In the genomic region with DNA sequence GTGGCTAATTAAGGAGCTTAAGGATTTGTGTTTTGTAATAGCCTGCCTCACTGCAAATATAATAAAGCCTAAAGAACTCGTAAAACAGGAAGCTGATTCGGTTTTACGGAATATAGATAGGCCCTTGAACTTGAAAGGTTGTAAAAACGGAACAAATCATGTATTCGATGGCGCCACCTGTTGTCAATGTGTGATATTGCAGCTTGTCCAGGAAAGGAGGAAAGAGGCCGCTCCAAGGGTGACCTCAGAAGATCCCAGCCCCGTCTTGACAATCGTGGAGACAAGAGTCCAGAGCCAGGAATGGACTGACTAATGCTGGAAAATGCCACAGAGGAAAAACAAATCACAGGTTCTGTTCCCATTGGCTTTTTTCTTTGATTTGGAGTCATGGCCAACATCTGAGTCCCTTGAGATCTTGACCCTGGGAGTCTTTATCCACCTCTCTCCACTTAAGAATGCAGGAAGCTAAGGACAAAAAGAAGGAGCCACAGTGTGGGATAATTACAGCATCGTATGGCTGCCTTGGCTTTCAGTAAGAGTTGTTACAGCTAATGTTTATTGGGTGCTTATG, we compare ENCODE assay signal across 7 cellular contexts. TPM values are rescaled to one million over a fixed set of nuclear protein-coding genes. Genes with fewer than 3 reads are reported as not detected.
A peak's percentile ranks its signal among the peaks of the same experiment; 100 is the strongest.
DNase-seq lines count a peak whose midpoint lies in the region; ATAC-seq, FAIRE-seq and TF ChIP-seq lines count a peak whose summit lies in the region.

No MANE protein-coding gene starts in this region.

- no peaks in the 10 kb centered on the region for H3F3A ChIP-seq in SK-N-SH (replicated peaks; ENCODE audit: insufficient read depth)

- intact Hi-C loops in body of pancreas (cut with DNase I), result loop anchor here (10.0 kb wide), 1 partner anchor 484 kb away; no protein-coding TSS in a partner anchor

- H3K27me3 ChIP-seq in SK-N-SH (ENCODE audit: insufficient read depth), result no peaks in the 10 kb centered on the region
- H3K27me3 ChIP-seq in body of pancreas, result peaks cover 0 to under 1% of the 10 kb centered on the region in 2 donors

- no peak overlapping the region for H3K9ac ChIP-seq in SK-N-SH

- H3K9me3 ChIP-seq in SK-N-SH (no peaks in the 10 kb centered on the region), body of pancreas (no peaks in the 10 kb centered on the region)

- TF ChIP-seq EP300 in SK-N-SH (IDR thresholded peaks at IDR 0.05; ENCODE audit: borderline replicate concordance in 1 of 2, low read depth in 1 of 2, low read length in 1 of 2), result no peak

- no peaks in the 10 kb centered on the region for H4K20me1 ChIP-seq in SK-N-SH (ENCODE audit: insufficient read depth)

- no peaks in the 10 kb centered on the region for H3K9me2 ChIP-seq in SK-N-SH

- TF ChIP-seq POLR2A in body of pancreas (IDR thresholded peaks at IDR 0.05), result no peak

- H3K4me1 ChIP-seq in SK-N-SH (ENCODE audit: control insufficient read depth in 1 of 2, insufficient read depth in 2 of 2, low read depth in 1 of 2, low read length in 1 of 2), result no peaks in the 10 kb centered on the region; a peak in 1 of 4 replicates
- H3K4me1 ChIP-seq in body of pancreas, result no peaks in the 10 kb centered on the region

- WGBS in SK-N-SH (ENCODE audit: low lambda C conversion rate), result 8% methylated on average over 10 of the region's 10 CpGs
- 2% methylated on average over 10 of the region's 10 CpGs for WGBS in body of pancreas, 2 donors

- CTCF ChIA-PET in SK-N-SH (lab: Yijun Ruan, JAX), result interaction anchor here (0.6 to 7.2 kb wide), 66 partner anchors 9 to 816 kb away, joined by 3 to 131 read pairs (median 4); no protein-coding TSS in a partner anchor

- H3K79me2 ChIP-seq in SK-N-SH (ENCODE audit: insufficient read depth), result no peaks in the 10 kb centered on the region

- ATAC-seq in body of pancreas (peak; percentile 64), HG02678 (IDR thresholded peaks at IDR 0.05; ENCODE audit: unreplicated experiment) (no peak)

- peak; percentile 80 for TF ChIP-seq RAD21 in SK-N-SH (IDR thresholded peaks at IDR 0.05; ENCODE audit: low read length)

- H3K4me2 ChIP-seq in SK-N-SH, result no peak overlapping the region

- H3K36me3 ChIP-seq in SK-N-SH (replicated peaks in 1 of 2; ENCODE audit: control insufficient read depth in 1 of 2, insufficient read depth in 2 of 2, low read length in 1 of 2) (no peaks in the 10 kb centered on the region), body of pancreas (replicated peaks in 1 of 2; ENCODE audit: insufficient read depth in 1 of 2, low read depth in 2 of 2) (no peaks in the 10 kb centered on the region)

- DNase-seq in GF-D8 (lab: John Stamatoyannopoulos, UW), result peak; percentile 2
- peak; percentile 46 for DNase-seq in LNCaP clone FGC (ENCODE audit: low read depth)
- DNase-seq in SK-N-SH, result peak; percentile 70
- DNase-seq in body of pancreas, result peak; percentile 64 to 77 (median 76)
- DNase-seq in stimulated activated CD4-positive, alpha-beta T cell treated with anti-CD3 and anti-CD28 coated beads, Interleukin-12 subunit alpha, Interleukin-12 subunit beta, amount 100 ng/mL, for 4 hours, result peak; percentile 28

- POLR2A ChIA-PET in SK-N-SH (lab: Yijun Ruan, JAX), result no interaction called here

- H3K4me3 ChIP-seq in LNCaP clone FGC (ENCODE audit: low read depth, low read length) (no peak overlapping the region), SK-N-SH (ENCODE audit: low read depth in 2 of 2, low read length in 1 of 2) (no peak overlapping the region; a peak in 1 of 4 replicates), body of pancreas (no peak overlapping the region)

- TF ChIP-seq CTCF in LNCaP clone FGC (IDR thresholded peaks at IDR 0.05; ENCODE audit: control insufficient read depth, extremely low read depth, insufficient read depth) (peak; percentile 53), SK-N-SH (IDR thresholded peaks at IDR 0.05) (peak; percentile 84), body of pancreas (IDR thresholded peaks at IDR 0.05) (peak; percentile 70 to 91 (median 80))

- FAIRE-seq in islet of Langerhans (lab: Jason Lieb, UNC), result peak; percentile 64

- H2AFZ ChIP-seq in SK-N-SH (ENCODE audit: low read depth), result no peak overlapping the region

- H3K27ac ChIP-seq in SK-N-SH (ENCODE audit: low read depth in 2 of 2, low read length in 1 of 2), result no peak overlapping the region
- H3K27ac ChIP-seq in body of pancreas, result no peak overlapping the region

TF ChIP-seq in SK-N-SH, 30 proteins besides CTCF, POLR2A, EP300 and RAD21:
- no peak for TF ChIP-seq CHD2 (IDR thresholded peaks at IDR 0.05; ENCODE audit: low read length, partially characterized antibody)
- peak; percentile 74 for TF ChIP-seq SMC3 (IDR thresholded peaks at IDR 0.05; ENCODE audit: low read depth, low read length)
- TF ChIP-seq, protein P1, sequence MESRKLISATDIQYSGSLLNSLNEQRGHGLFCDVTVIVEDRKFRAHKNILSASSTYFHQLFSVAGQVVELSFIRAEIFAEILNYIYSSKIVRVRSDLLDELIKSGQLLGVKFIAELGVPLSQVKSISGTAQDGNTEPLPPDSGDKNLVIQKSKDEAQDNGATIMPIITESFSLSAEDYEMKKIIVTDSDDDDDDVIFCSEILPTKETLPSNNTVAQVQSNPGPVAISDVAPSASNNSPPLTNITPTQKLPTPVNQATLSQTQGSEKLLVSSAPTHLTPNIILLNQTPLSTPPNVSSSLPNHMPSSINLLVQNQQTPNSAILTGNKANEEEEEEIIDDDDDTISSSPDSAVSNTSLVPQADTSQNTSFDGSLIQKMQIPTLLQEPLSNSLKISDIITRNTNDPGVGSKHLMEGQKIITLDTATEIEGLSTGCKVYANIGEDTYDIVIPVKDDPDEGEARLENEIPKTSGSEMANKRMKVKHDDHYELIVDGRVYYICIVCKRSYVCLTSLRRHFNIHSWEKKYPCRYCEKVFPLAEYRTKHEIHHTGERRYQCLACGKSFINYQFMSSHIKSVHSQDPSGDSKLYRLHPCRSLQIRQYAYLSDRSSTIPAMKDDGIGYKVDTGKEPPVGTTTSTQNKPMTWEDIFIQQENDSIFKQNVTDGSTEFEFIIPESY (IDR thresholded peaks at IDR 0.05; ENCODE audit: borderline replicate concordance, low read depth), result no peak
- TF ChIP-seq TAF1 (IDR thresholded peaks at IDR 0.05; ENCODE audit: borderline replicate concordance, low read depth, low read length), result no peak
- TF ChIP-seq FOXM1 (IDR thresholded peaks at IDR 0.05; ENCODE audit: low read depth), result no peak
- TF ChIP-seq POLR2AphosphoS5 (IDR thresholded peaks at IDR 0.05; ENCODE audit: low read depth, low read length), result no peak

RNA-seq across cellular contexts. Expression of gene IGSF21, which starts 7.0 kb away (rescaled TPM):
- not detected in 2 replicates for polyA plus RNA-seq in SK-N-SH (2012; rRNA removed)
- polyA plus RNA-seq in SK-N-SH (2012; cell fraction: cytosol; rRNA removed), result not detected in 2 replicates
- polyA plus RNA-seq in SK-N-SH (2012; cell fraction: nucleus; rRNA removed), result not detected in 2 replicates
- 1 to 10 TPM in 1 of 2 donors, under 1 TPM in 1; 0.33 to 2.1 TPM for total RNA-seq in body of pancreas

Comparison
In these comparisons a context has a peak if more than half of its experiments do, and no peak if none do; other contexts are left out.
1. DNase-seq: peak in every context shown above with its lines; median percentile 76 in body of pancreas; 70 in SK-N-SH; 46 in LNCaP clone FGC; 28 in stimulated activated CD4-positive, alpha-beta T cell treated with anti-CD3 and anti-CD28 coated beads, Interleukin-12 subunit alpha, Interleukin-12 subunit beta, amount 100 ng/mL, for 4 hours; 2 in GF-D8.